ENCODE assay signal across 9 cellular contexts in the genomic region with DNA sequence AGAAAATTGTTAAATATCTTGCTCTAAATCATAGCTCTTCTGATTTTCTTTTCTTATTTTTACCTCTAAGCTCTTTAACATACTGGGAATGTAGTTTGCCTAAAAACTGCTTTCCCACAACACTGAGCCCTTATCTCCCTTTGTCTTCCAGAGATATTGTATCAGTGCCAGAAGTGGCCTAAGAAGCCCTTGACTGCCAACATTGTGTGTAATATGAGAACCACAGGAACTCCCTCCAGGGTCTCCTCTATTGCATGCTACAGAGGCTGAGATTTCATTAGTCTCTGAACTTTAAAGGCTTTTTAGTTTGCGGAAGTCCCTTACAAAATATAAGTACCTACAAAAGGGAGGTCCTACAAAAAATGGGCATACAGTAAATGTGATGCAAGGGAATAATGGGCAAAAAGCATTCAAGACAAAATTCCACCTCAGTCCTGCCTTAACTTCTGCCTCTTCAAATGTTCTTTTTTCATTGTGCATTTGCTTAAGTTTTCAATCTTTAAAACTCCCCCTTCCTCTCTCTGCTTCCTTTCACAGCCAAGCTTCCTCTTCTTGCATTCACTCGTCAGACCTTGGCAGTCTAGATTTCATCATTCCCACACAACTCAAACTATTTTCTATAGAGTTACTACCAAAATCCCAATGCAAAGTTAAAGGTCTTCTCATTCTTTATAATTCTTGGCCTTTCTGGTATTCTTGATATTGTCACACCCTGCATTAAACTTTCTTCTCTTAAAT.
DNase-seq lines count a peak whose midpoint lies in the region; ATAC-seq, FAIRE-seq and TF ChIP-seq lines count a peak whose summit lies in the region.
"Had no signal": no experiment of that assay in that cellular context is flagged by ENCODE, and none has a peak within 500 bp of the region (broad histone marks: within the 10 kb centered on the region; RNA-seq: fewer than 3 reads in every experiment).

No MANE protein-coding gene starts in this region.

- POLR2A ChIA-PET in K562 (lab: Yijun Ruan, JAX): no interaction called here
- POLR2A ChIA-PET in CD4-positive, alpha-beta T cell (lab: Charles Lee): no interaction called here

- H3K27me3 Mint-ChIP-seq in neural crest cell (ENCODE audit: low read depth): no peaks in the 10 kb centered on the region
- H3K27me3 Mint-ChIP-seq in CD4-positive, alpha-beta T cell: peaks cover 3% of the 10 kb centered on the region

- H3K9me3 Mint-ChIP-seq in neural crest cell: no peaks in the 10 kb centered on the region
- H3K9me3 Mint-ChIP-seq in CD4-positive, alpha-beta T cell: no peaks in the 10 kb centered on the region

- in situ Hi-C loops in K562 (cut with MboI): no loop called here

- H3K9me1 ChIP-seq in K562 (ENCODE audit: control insufficient read depth, insufficient read depth, low read length): no peaks in the 10 kb centered on the region

- intact Hi-C loops in K562 (cut with micrococcal nuclease): no loop called here
- intact Hi-C loops in CD4-positive, alpha-beta T cell (cut with DNase I, micrococcal nuclease): loop anchor here in 1 of 2 experiments (10.0 kb wide), 1 partner anchor 1124 kb away; no protein-coding TSS in a partner anchor

- H4K20me1 ChIP-seq in K562 (replicated peaks; ENCODE audit: control insufficient read depth, insufficient read depth, low read length): no peaks in the 10 kb centered on the region

- H3K9me3 ChIP-seq in K562 (replicated peaks; ENCODE audit: control insufficient read depth, insufficient read depth, low read depth, low read length): no peaks in the 10 kb centered on the region
- H3K9me3 ChIP-seq in CD4-positive, alpha-beta T cell (ENCODE audit: control insufficient read depth, low read length): no peaks in the 10 kb centered on the region

- no peaks in the 10 kb centered on the region; a peak in 1 of 5 replicates for H3K4me1 ChIP-seq in K562 (replicated peaks in 1 of 2; ENCODE audit: control insufficient read depth in 2 of 2, insufficient read depth in 2 of 2, low read length in 2 of 2)

- TF ChIP-seq CTCF in K562 (IDR thresholded peaks at IDR 0.05 in 2 of 3, conservative IDR thresholded peaks at IDR 0.05 in 1 of 3; ENCODE audit: insufficient read depth in 2 of 3, low read depth in 1 of 3, low read length in 3 of 3) (no peak), neural crest cell (conservative IDR thresholded peaks at IDR 0.05) (no peak), D721Med (IDR thresholded peaks at IDR 0.05; ENCODE audit: insufficient read depth, missing control alignments) (no peak)
- TF ChIP-seq CTCF in CD4-positive, alpha-beta T cell (IDR thresholded peaks at IDR 0.05): no peak

- CTCF ChIA-PET in K562 (lab: Yijun Ruan, JAX; ENCODE audit: low intra/inter-chr PET ratio): interaction anchor here (1.3 kb wide), 1 partner anchor 10 kb away, joined by 4 read pairs; no protein-coding TSS in a partner anchor
- CTCF ChIA-PET in CD4-positive, alpha-beta T cell (lab: Charles Lee): interaction anchor here (1.2 kb wide), 1 partner anchor 9 kb away, joined by 5 read pairs; no protein-coding TSS in a partner anchor

- H3K4me2 ChIP-seq in K562 (ENCODE audit: insufficient read depth, low read length): no peak overlapping the region

- WGBS in K562 (ENCODE audit: insufficient coverage, low coverage, missing lambda C conversion rate): 0% methylated on average over 2 of the region's 2 CpGs

- DNase-seq in DMS79 (lab: John Stamatoyannopoulos, UW) (peak; percentile 84), NCI-H1436 treated with DMSO at 0.1 percent for 48 hours (lab: John Stamatoyannopoulos, UW) (peak; percentile 28), K562 (ENCODE audit: extremely low read depth in 1 of 4, low spot score in 3 of 4) (no peak), neural crest cell (ENCODE audit: low read depth, low spot score) (no peak), midbrain (lab: John Stamatoyannopoulos, UW) (no peak), D721Med (ENCODE audit: insufficient read length, low spot score) (no peak), caudate nucleus (lab: John Stamatoyannopoulos, UW) (no peak)
- DNase-seq in CD4-positive, alpha-beta T cell: no peak
- DNase-seq: stimulated activated naive CD4-positive, alpha-beta T cell treated with Interleukin-2 at 50 U/mL for 16 hours had no signal

- no peak overlapping the region for H3K9ac ChIP-seq in K562 (ENCODE audit: insufficient read depth in 1 of 2, low read depth in 2 of 2, low read length in 2 of 2)

- TF ChIP-seq RAD21 in K562 (CRISPR knock-in tag; conservative IDR thresholded peaks at IDR 0.05 in 1 of 2, IDR thresholded peaks at IDR 0.05 in 1 of 2): no peak

- peaks cover 12% of the 10 kb centered on the region for H3K36me3 Mint-ChIP-seq in neural crest cell (ENCODE audit: low read depth)
- H3K36me3 Mint-ChIP-seq in CD4-positive, alpha-beta T cell (ENCODE audit: low read depth): no peaks in the 10 kb centered on the region

- H3K4me3 Mint-ChIP-seq in neural crest cell: peak overlapping the region; percentile 34
- no peak overlapping the region for H3K4me3 Mint-ChIP-seq in CD4-positive, alpha-beta T cell

- H3K36me3 ChIP-seq in K562 (ENCODE audit: control insufficient read depth, insufficient read depth, low read length): no peaks in the 10 kb centered on the region

- no peak overlapping the region for H2AFZ ChIP-seq in K562 (ENCODE audit: low read depth, low read length)

- no TSS peak for BruUV-seq in K562 (replicated peaks; lab: Mats Ljungman, UMichigan)

- FAIRE-seq in K562 (lab: Jason Lieb, UNC) (no peak), D721Med (lab: Jason Lieb, UNC) (no peak)

- TF ChIP-seq EP300 in K562 (IDR thresholded peaks at IDR 0.05; ENCODE audit: low read length): no peak

- peak overlapping the region; percentile 14 for H3K27ac Mint-ChIP-seq in neural crest cell (ENCODE audit: unreplicated experiment)
- no peak overlapping the region for H3K27ac Mint-ChIP-seq in CD4-positive, alpha-beta T cell

- ATAC-seq in K562: no peak
- no peak for ATAC-seq in CD4-positive, alpha-beta T cell (ENCODE audit: poor library complexity)

- H3K4me1 Mint-ChIP-seq in neural crest cell: peaks cover 51% of the 10 kb centered on the region
- H3K4me1 Mint-ChIP-seq in CD4-positive, alpha-beta T cell (ENCODE audit: low read depth): no peaks in the 10 kb centered on the region

- no peaks in the 10 kb centered on the region for H3K27me3 ChIP-seq in K562 (ENCODE audit: control insufficient read depth in 2 of 2, insufficient read depth in 2 of 2, low read length in 2 of 2)
- no peaks in the 10 kb centered on the region for H3K27me3 ChIP-seq in CD4-positive, alpha-beta T cell (ENCODE audit: control insufficient read depth, insufficient read depth, low read length)

- H3K27ac ChIP-seq in K562 (ENCODE audit: extremely low read depth, low read depth, low read length): no peak overlapping the region
- no peak overlapping the region for H3K27ac ChIP-seq in caudate nucleus (ENCODE audit: low read depth, low read length)
- H3K27ac ChIP-seq in CD4-positive, alpha-beta T cell (ENCODE audit: low read depth, low read length): no peak overlapping the region

- H3K4me3 ChIP-seq in K562: no peak overlapping the region

- no peaks in the 10 kb centered on the region for H3K79me2 ChIP-seq in K562 (ENCODE audit: control insufficient read depth, insufficient read depth, low read length)

- no peak for TF ChIP-seq POLR2A in K562 (conservative IDR thresholded peaks at IDR 0.05)

TF ChIP-seq in K562, 482 proteins besides CTCF, POLR2A, EP300 and RAD21:
- TF ChIP-seq SOX6 (IDR thresholded peaks at IDR 0.05) (peak; percentile 41; the same call in 1 of the 2 replicates), SMARCE1 (IDR thresholded peaks at IDR 0.05) (no peak)

Comparison
In these comparisons a context has a peak if more than half of its experiments do, and no peak if none do; other contexts are left out.
1. DNase-seq: peak in DMS79 (single experiment) and NCI-H1436 treated with DMSO at 0.1 percent for 48 hours (single experiment); none in K562 (0 of 4), neural crest cell (single experiment), midbrain (single experiment), D721Med (single experiment), caudate nucleus (0 of 61) and CD4-positive, alpha-beta T cell (0 of 10).